ENCODE assay signal across 19 cellular contexts in the genomic region with DNA sequence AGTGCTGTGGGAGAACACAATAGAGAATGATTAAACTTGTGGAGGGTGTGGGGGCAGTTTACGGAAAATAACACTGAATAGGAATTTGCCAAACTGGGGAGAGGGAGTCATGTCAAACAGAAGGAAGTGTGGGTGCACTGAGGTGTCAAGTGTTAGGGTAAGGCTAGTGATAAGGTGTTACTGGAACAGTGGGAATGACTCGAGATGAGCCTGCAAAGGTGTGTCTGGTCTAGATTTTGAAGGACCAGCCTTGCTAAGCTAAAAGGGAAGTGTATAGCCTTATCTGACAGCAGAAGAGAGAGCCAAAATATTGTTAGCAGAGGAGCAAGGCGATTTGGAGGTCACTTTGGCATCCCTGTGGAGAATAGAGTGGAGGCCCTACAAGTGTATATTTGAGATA. TPM values are rescaled to one million over a fixed set of nuclear protein-coding genes. Genes with fewer than 3 reads are reported as not detected.
A peak's percentile ranks its signal among the peaks of the same experiment; 100 is the strongest.
DNase-seq lines count a peak whose midpoint lies in the region; ATAC-seq and TF ChIP-seq lines count a peak whose summit lies in the region.
"Had no signal": no experiment of that assay in that cellular context is flagged by ENCODE, and none has a peak within 500 bp of the region (broad histone marks: within the 10 kb centered on the region; RNA-seq: fewer than 3 reads in every experiment).

No MANE protein-coding gene starts in this region.

- H3K36me3 Mint-ChIP-seq in CD14-positive monocyte (peaks cover 3 to 20% of the 10 kb centered on the region in 2 donors), HFFc6 (ENCODE audit: low read depth) (peaks cover 16% of the 10 kb centered on the region), endodermal cell (ENCODE audit: low read depth) (peaks cover 36% of the 10 kb centered on the region)
- H3K36me3 Mint-ChIP-seq in activated naive CD8-positive, alpha-beta T cell treated with anti-CD3 and anti-CD28 coated beads, Interleukin-2, amount 50 U/mL, for 24 hours (ENCODE audit: low read depth) = peaks cover 14% of the 10 kb centered on the region
- peaks cover 11% of the 10 kb centered on the region for H3K36me3 Mint-ChIP-seq in activated T-helper 1 cell treated with anti-CD3 and anti-CD28 coated beads, Interleukin-12 subunit alpha, Interleukin-12 subunit beta, Interleukin-2, Interleukin-4 antibody, amounts not matched to agents 30 ng/mL and 10 ng/mL and 1 ng/mL, durations not matched to agents 14 hours and 24 hours and 36 hours (ENCODE audit: low read depth)

- H3K4me3 Mint-ChIP-seq in CD14-positive monocyte (no peak overlapping the region), HFFc6 (no peak overlapping the region), endodermal cell (no peak overlapping the region)
- H3K4me3 Mint-ChIP-seq in activated naive CD8-positive, alpha-beta T cell treated with anti-CD3 and anti-CD28 coated beads, Interleukin-2, amount 50 U/mL, for 24 hours = no peak overlapping the region
- no peak overlapping the region for H3K4me3 Mint-ChIP-seq in activated T-helper 1 cell treated with anti-CD3 and anti-CD28 coated beads, Interleukin-12 subunit alpha, Interleukin-12 subunit beta, Interleukin-2, Interleukin-4 antibody, amounts not matched to agents 30 ng/mL and 10 ng/mL and 1 ng/mL, durations not matched to agents 14 hours and 24 hours and 36 hours

- H3K9me3 Mint-ChIP-seq in CD14-positive monocyte = peaks cover 0 to 1% (median 0%) of the 10 kb centered on the region in 7 donors
- no peaks in the 10 kb centered on the region for H3K9me3 Mint-ChIP-seq in HFFc6
- no peaks in the 10 kb centered on the region for H3K9me3 Mint-ChIP-seq in activated naive CD8-positive, alpha-beta T cell treated with anti-CD3 and anti-CD28 coated beads, Interleukin-2, amount 50 U/mL, for 24 hours
- H3K9me3 Mint-ChIP-seq in endodermal cell = peaks cover 3% of the 10 kb centered on the region
- H3K9me3 Mint-ChIP-seq in activated T-helper 1 cell treated with anti-CD3 and anti-CD28 coated beads, Interleukin-12 subunit alpha, Interleukin-12 subunit beta, Interleukin-2, Interleukin-4 antibody, amounts not matched to agents 30 ng/mL and 10 ng/mL and 1 ng/mL, durations not matched to agents 14 hours and 24 hours and 36 hours = no peaks in the 10 kb centered on the region
- H3K9me3 Mint-ChIP-seq: CD8-positive, alpha-beta memory T cell had no signal

- WGBS in endodermal cell (ENCODE audit: insufficient coverage in 1 of 2, insufficient read length in 1 of 2), 2 experiments = 96 to 97% methylated on average over 3 of the region's 3 CpGs

- no peaks in the 10 kb centered on the region for H3K9me3 ChIP-seq in endodermal cell (ENCODE audit: control insufficient read depth, low read length)
- H3K9me3 ChIP-seq in vagina = no peaks in the 10 kb centered on the region
- H3K9me3 ChIP-seq: BE2C, Peyer's patch had no signal

- H3K27me3 ChIP-seq in endodermal cell (ENCODE audit: control insufficient read depth, insufficient read depth, low read length, poor library complexity, severe bottlenecking) (no peaks in the 10 kb centered on the region), vagina (no peaks in the 10 kb centered on the region)
- H3K27me3 ChIP-seq: BE2C, Peyer's patch had no signal

- intact Hi-C loops in CD14-positive monocyte (cut with micrococcal nuclease) (loop anchor here (10.0 kb wide), 2 partner anchors 204 to 746 kb away; partner anchors contain the start of genes MAPK9 (in 2 of the 2) and RACK1 (in 1 of the 2)), vagina (cut with DNase I) (no loop called here)
- intact Hi-C loops in activated T-helper 1 cell treated with anti-CD3 and anti-CD28 coated beads, Interleukin-12 subunit alpha, Interleukin-12 subunit beta, Interleukin-2, Interleukin-4 antibody, amounts not matched to agents 30 ng/mL and 10 ng/mL and 1 ng/mL, durations not matched to agents 14 hours and 24 hours and 36 hours (cut with micrococcal nuclease) = loop anchor here (5.0 to 10.0 kb wide), 6 partner anchors 66 to 804 kb away; partner anchors contain the start of genes CANX, GFPT2 and RACK1

- peaks cover 27% of the 10 kb centered on the region for H3K4me1 Mint-ChIP-seq in CD14-positive monocyte
- H3K4me1 Mint-ChIP-seq in HFFc6 (ENCODE audit: low read depth) = peaks cover 41% of the 10 kb centered on the region
- H3K4me1 Mint-ChIP-seq in activated naive CD8-positive, alpha-beta T cell treated with anti-CD3 and anti-CD28 coated beads, Interleukin-2, amount 50 U/mL, for 24 hours = peaks cover 37% of the 10 kb centered on the region
- H3K4me1 Mint-ChIP-seq in endodermal cell = peaks cover 20% of the 10 kb centered on the region
- peaks cover 34% of the 10 kb centered on the region for H3K4me1 Mint-ChIP-seq in activated T-helper 1 cell treated with anti-CD3 and anti-CD28 coated beads, Interleukin-12 subunit alpha, Interleukin-12 subunit beta, Interleukin-2, Interleukin-4 antibody, amounts not matched to agents 30 ng/mL and 10 ng/mL and 1 ng/mL, durations not matched to agents 14 hours and 24 hours and 36 hours (ENCODE audit: low read depth)

- DNase-seq in CD14-positive monocyte (ENCODE audit: low spot score) = no peak
- no peak for DNase-seq in HFFc6
- DNase-seq in activated naive CD8-positive, alpha-beta T cell treated with anti-CD3 and anti-CD28 coated beads, Interleukin-2, amount 50 U/mL, for 24 hours = no peak
- no peak for DNase-seq in endodermal cell
- DNase-seq in activated T-helper 1 cell treated with anti-CD3 and anti-CD28 coated beads, Interleukin-12 subunit alpha, Interleukin-12 subunit beta, Interleukin-2, Interleukin-4 antibody, amounts not matched to agents 30 ng/mL and 10 ng/mL and 1 ng/mL, durations not matched to agents 14 hours and 24 hours and 36 hours (ENCODE audit: low spot score) = no peak
- no peak for DNase-seq in ecto neural progenitor cell (ENCODE audit: low spot score)
- no peak for DNase-seq in vagina (ENCODE audit: extremely low spot score in 2 of 2)
- DNase-seq: BE2C; CD8-positive, alpha-beta memory T cell; DMS79; GOT3; Karpas-422; NCI-H1105; NCI-H1694 treated with DMSO at 0.1 percent for 48 hours; NCI-H226; NCI-H524 treated with DMSO at 0.1 percent for 48 hours; Peyer's patch had no signal

- peaks cover 33% of the 10 kb centered on the region for H3K36me3 ChIP-seq in endodermal cell (ENCODE audit: control insufficient read depth, insufficient read depth, low read length)
- no peaks in the 10 kb centered on the region for H3K36me3 ChIP-seq in vagina
- H3K36me3 ChIP-seq: Peyer's patch had no signal

- H3K27ac ChIP-seq in endodermal cell (ENCODE audit: low read depth, low read length) (no peak overlapping the region), vagina (no peak overlapping the region)
- H3K27ac ChIP-seq: Peyer's patch had no signal

- H3K27me3 Mint-ChIP-seq in CD14-positive monocyte (ENCODE audit: low read depth in 3 of 3) (peaks cover 0 to 2% (median 1%) of the 10 kb centered on the region in 3 donors), HFFc6 (ENCODE audit: insufficient read depth) (no peaks in the 10 kb centered on the region; the same call in 1 of the 2 replicates), endodermal cell (ENCODE audit: insufficient read depth) (no peaks in the 10 kb centered on the region)
- H3K27me3 Mint-ChIP-seq in activated naive CD8-positive, alpha-beta T cell treated with anti-CD3 and anti-CD28 coated beads, Interleukin-2, amount 50 U/mL, for 24 hours = no peaks in the 10 kb centered on the region
- no peaks in the 10 kb centered on the region for H3K27me3 Mint-ChIP-seq in activated T-helper 1 cell treated with anti-CD3 and anti-CD28 coated beads, Interleukin-12 subunit alpha, Interleukin-12 subunit beta, Interleukin-2, Interleukin-4 antibody, amounts not matched to agents 30 ng/mL and 10 ng/mL and 1 ng/mL, durations not matched to agents 14 hours and 24 hours and 36 hours (ENCODE audit: insufficient read depth)
- H3K27me3 Mint-ChIP-seq: CD8-positive, alpha-beta memory T cell had no signal

- no peak overlapping the region for H3K4me3 ChIP-seq in endodermal cell (ENCODE audit: low read length)
- no peak overlapping the region for H3K4me3 ChIP-seq in vagina
- H3K4me3 ChIP-seq: Peyer's patch had no signal

- H3K4me1 ChIP-seq in endodermal cell (ENCODE audit: control insufficient read depth, insufficient read depth, low read length) (no peaks in the 10 kb centered on the region), vagina (peaks cover 52% of the 10 kb centered on the region)
- H3K4me1 ChIP-seq: BE2C had no signal

- TF ChIP-seq CTCF in CD14-positive monocyte (IDR thresholded peaks at IDR 0.05) = no peak
- no peak for TF ChIP-seq CTCF in HFFc6 (IDR thresholded peaks at IDR 0.05)
- no peak for TF ChIP-seq CTCF in endodermal cell (conservative IDR thresholded peaks at IDR 0.05)
- no peak for TF ChIP-seq CTCF in vagina (IDR thresholded peaks at IDR 0.05)

- no peak overlapping the region for H3K9ac ChIP-seq in endodermal cell (ENCODE audit: extremely low read depth, low read length, poor library complexity, severe bottlenecking)

- TF ChIP-seq POLR2A in vagina (IDR thresholded peaks at IDR 0.05) = no peak

- peak overlapping the region in 4 of 7 donors; percentile 4 to 33 (median 20) for H3K27ac Mint-ChIP-seq in CD14-positive monocyte
- H3K27ac Mint-ChIP-seq in HFFc6 = 0 out of 2 replicates have a peak overlapping the region, but pooled peaks have one; percentile 28
- H3K27ac Mint-ChIP-seq in activated naive CD8-positive, alpha-beta T cell treated with anti-CD3 and anti-CD28 coated beads, Interleukin-2, amount 50 U/mL, for 24 hours = peak overlapping the region; percentile 18
- H3K27ac Mint-ChIP-seq in endodermal cell = peak overlapping the region; percentile 6
- H3K27ac Mint-ChIP-seq in activated T-helper 1 cell treated with anti-CD3 and anti-CD28 coated beads, Interleukin-12 subunit alpha, Interleukin-12 subunit beta, Interleukin-2, Interleukin-4 antibody, amounts not matched to agents 30 ng/mL and 10 ng/mL and 1 ng/mL, durations not matched to agents 14 hours and 24 hours and 36 hours = no peak overlapping the region

- ATAC-seq in activated naive CD8-positive, alpha-beta T cell treated with anti-CD3 and anti-CD28 coated beads, Interleukin-2, amount 50 U/mL, for 24 hours = no peak
- ATAC-seq in HG03378 (IDR thresholded peaks at IDR 0.05; ENCODE audit: unreplicated experiment) = no peak
- ATAC-seq: Right ventricle myocardium inferior had no signal

RNA-seq across cellular contexts. Expression of gene CNOT6, which starts 4.2 kb away (rescaled TPM):
- 1 to 10 TPM; 4.8 to 9.5 TPM for polyA plus RNA-seq in CD14-positive monocyte
- 10 to 100 TPM; 17.0 to 20.8 (median 17.6) TPM for total RNA-seq in HFFc6 (2021; fragmentation: NEBNext Ultra II Directional; extraction: Animal tissue kit (Norgen Biotek cat#: 25700))
- 10 to 100 TPM; 40.4 to 42.9 TPM for total RNA-seq in endodermal cell
- polyA plus RNA-seq in endodermal cell (2013, experiment 1 of 2) = 43.1 TPM
- 44.9 TPM for polyA plus RNA-seq in endodermal cell (2013, experiment 2 of 2)
- total RNA-seq in activated T-helper 1 cell treated with anti-CD3 and anti-CD28 coated beads, Interleukin-12 subunit alpha, Interleukin-12 subunit beta, Interleukin-2, Interleukin-4 antibody, amounts not matched to agents 30 ng/mL and 10 ng/mL and 1 ng/mL, durations not matched to agents 14 hours and 24 hours and 36 hours = 48.8 and 49.7 TPM in 2 replicates
- total RNA-seq in vagina = 21.4 TPM
